9 cellular contexts compared by ENCODE assay signal in the genomic region with DNA sequence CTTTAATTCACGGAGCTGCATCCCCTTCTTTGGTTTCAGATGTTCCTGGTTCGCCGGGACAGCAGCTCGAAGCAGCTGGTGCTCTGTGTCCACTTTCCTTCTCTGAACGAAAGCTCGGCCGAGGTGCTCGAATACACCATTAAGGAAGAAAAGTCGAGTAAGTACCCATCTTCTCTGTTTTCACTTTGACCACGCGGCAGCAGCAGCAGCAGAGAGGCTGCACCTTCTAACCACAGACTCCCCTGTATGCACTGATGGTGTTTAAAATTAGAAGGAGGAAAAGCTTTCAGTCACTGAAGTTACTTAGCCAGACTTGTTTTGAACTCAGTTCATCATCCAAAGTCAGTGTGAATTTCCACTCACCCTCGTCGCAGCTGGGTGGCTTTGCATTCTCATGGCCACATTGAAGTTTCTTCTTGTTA.
DNase-seq lines count a peak whose midpoint lies in the region; ATAC-seq, FAIRE-seq and TF ChIP-seq lines count a peak whose summit lies in the region.
"Had no signal": no experiment of that assay in that cellular context is flagged by ENCODE, and none has a peak within 500 bp of the region (broad histone marks: within the 10 kb centered on the region; RNA-seq: fewer than 3 reads in every experiment).

No MANE protein-coding gene starts in this region.

- peak; percentile 88 for ATAC-seq in GM19438 (IDR thresholded peaks at IDR 0.05; ENCODE audit: low read depth, unreplicated experiment)
- peak; percentile 72 for ATAC-seq in HG03108 (IDR thresholded peaks at IDR 0.05; ENCODE audit: unreplicated experiment)
- ATAC-seq in activated T-helper 17 cell treated with anti-CD3 and anti-CD28 coated beads, Interleukin-2, amount 50 U/mL, for 72 hours (replicated peaks) = peak; percentile 79

- no peak for FAIRE-seq in RCC 7860 (lab: Jason Lieb, UNC)

- H3K27ac Mint-ChIP-seq in activated T-helper 17 cell treated with anti-CD3 and anti-CD28 coated beads, Interleukin-2, amount 50 U/mL, for 72 hours = peak overlapping the region; percentile 72

- in situ Hi-C loops in G401 (cut with HindIII; ENCODE audit: low sequenced_read_pairs) = no loop called here

- peak overlapping the region; percentile 75 for H3K4me3 Mint-ChIP-seq in activated T-helper 17 cell treated with anti-CD3 and anti-CD28 coated beads, Interleukin-2, amount 50 U/mL, for 72 hours

- peaks cover 9% of the 10 kb centered on the region for H3K4me1 Mint-ChIP-seq in activated T-helper 17 cell treated with anti-CD3 and anti-CD28 coated beads, Interleukin-2, amount 50 U/mL, for 72 hours

- peaks cover 11% of the 10 kb centered on the region for H3K36me3 Mint-ChIP-seq in activated T-helper 17 cell treated with anti-CD3 and anti-CD28 coated beads, Interleukin-2, amount 50 U/mL, for 72 hours (ENCODE audit: low read depth)

- DNase-seq in GM12864 (ENCODE audit: low read depth) (peak; percentile 82), Ammon's horn (ENCODE audit: low spot score) (no peak), MG63 (no peak), RCC 7860 (ENCODE audit: low spot score) (no peak), G401 (ENCODE audit: low spot score) (no peak)
- DNase-seq: DMS53 had no signal

- H3K36me3 ChIP-seq in MG63 = no peaks in the 10 kb centered on the region; the same call in 1 of the 2 replicates

- H3K27me3 ChIP-seq in MG63 = no peaks in the 10 kb centered on the region

- H3K27me3 Mint-ChIP-seq in activated T-helper 17 cell treated with anti-CD3 and anti-CD28 coated beads, Interleukin-2, amount 50 U/mL, for 72 hours = no peaks in the 10 kb centered on the region

- no peaks in the 10 kb centered on the region for H3K9me3 Mint-ChIP-seq in activated T-helper 17 cell treated with anti-CD3 and anti-CD28 coated beads, Interleukin-2, amount 50 U/mL, for 72 hours

- TF ChIP-seq CTCF in GM12864 (IDR thresholded peaks at IDR 0.05; ENCODE audit: low read depth, low read length, missing control alignments) = peak; percentile 11

- H3K4me3 ChIP-seq in GM12864 (ENCODE audit: low read depth, low read length) = peak overlapping the region; percentile 25
- H3K4me3 ChIP-seq in MG63 = no peak overlapping the region

- H3K9me3 ChIP-seq in MG63 = no peaks in the 10 kb centered on the region
